ENCODE assay signal across 15 cellular contexts in genomic region chr3:154548341-154548740, GRCh38.
"Had no signal": no experiment of that assay in that cellular context is flagged by ENCODE, and none has a peak within 500 bp of the region (broad histone marks: within the 10 kb centered on the region; RNA-seq: fewer than 3 reads in every experiment).

No MANE protein-coding gene starts in this region.

- H3K9me3 ChIP-seq: gastroesophageal sphincter, heart left ventricle, spleen, thoracic aorta had no signal

- H3K27me3 ChIP-seq: gastroesophageal sphincter, heart left ventricle, spleen had no signal

- H3K27ac ChIP-seq: epithelial cell of prostate, gastroesophageal sphincter, heart left ventricle, spleen, thoracic aorta had no signal

- H3K4me3 ChIP-seq: gastroesophageal sphincter, heart left ventricle, spleen, thoracic aorta had no signal

- ATAC-seq: activated CD8-positive, alpha-beta T cell treated with anti-CD3 and anti-CD28 coated beads, Interleukin-2, amount 10 ng/mL, durations not matched to agents 7 days and 5 days; gastroesophageal sphincter; heart left ventricle; left cardiac atrium; natural killer cell treated with Interleukin-12 subunit alpha and Interleukin-12 subunit beta and Interleukin-15 and Interleukin-18, amount 100 ng/mL, for 72 hours had no signal

- H3K4me1 ChIP-seq: gastroesophageal sphincter, heart left ventricle, spleen had no signal

- DNase-seq: activated CD4-positive, alpha-beta T cell treated with anti-CD3 and anti-CD28 coated beads for 1 hour; activated CD4-positive, alpha-beta T cell treated with anti-CD3 and anti-CD28 coated beads, Interleukin-2, amount 50 U/mL, for 1 hour; activated CD8-positive, alpha-beta T cell treated with anti-CD3 and anti-CD28 coated beads, Interleukin-2, amount 10 ng/mL, durations not matched to agents 7 days and 5 days; activated gamma-delta T cell treated with Interleukin-2 at 50 U/mL for 16 hours; activated T-cell treated with anti-CD3 and anti-CD28 coated beads, Interleukin-2, amount 50 U/mL, for 1 hour; aorta; heart left ventricle; left cardiac atrium; spleen; stimulated activated CD4-positive, alpha-beta T cell treated with anti-CD3 and anti-CD28 coated beads, Interleukin-4, amount 100 ng/mL, for 24 hours; stimulated activated naive CD4-positive, alpha-beta T cell treated with Interleukin-2 at 50 U/mL for 16 hours had no signal

- H3K36me3 ChIP-seq: gastroesophageal sphincter, heart left ventricle, spleen, thoracic aorta had no signal
